In the genomic region with DNA sequence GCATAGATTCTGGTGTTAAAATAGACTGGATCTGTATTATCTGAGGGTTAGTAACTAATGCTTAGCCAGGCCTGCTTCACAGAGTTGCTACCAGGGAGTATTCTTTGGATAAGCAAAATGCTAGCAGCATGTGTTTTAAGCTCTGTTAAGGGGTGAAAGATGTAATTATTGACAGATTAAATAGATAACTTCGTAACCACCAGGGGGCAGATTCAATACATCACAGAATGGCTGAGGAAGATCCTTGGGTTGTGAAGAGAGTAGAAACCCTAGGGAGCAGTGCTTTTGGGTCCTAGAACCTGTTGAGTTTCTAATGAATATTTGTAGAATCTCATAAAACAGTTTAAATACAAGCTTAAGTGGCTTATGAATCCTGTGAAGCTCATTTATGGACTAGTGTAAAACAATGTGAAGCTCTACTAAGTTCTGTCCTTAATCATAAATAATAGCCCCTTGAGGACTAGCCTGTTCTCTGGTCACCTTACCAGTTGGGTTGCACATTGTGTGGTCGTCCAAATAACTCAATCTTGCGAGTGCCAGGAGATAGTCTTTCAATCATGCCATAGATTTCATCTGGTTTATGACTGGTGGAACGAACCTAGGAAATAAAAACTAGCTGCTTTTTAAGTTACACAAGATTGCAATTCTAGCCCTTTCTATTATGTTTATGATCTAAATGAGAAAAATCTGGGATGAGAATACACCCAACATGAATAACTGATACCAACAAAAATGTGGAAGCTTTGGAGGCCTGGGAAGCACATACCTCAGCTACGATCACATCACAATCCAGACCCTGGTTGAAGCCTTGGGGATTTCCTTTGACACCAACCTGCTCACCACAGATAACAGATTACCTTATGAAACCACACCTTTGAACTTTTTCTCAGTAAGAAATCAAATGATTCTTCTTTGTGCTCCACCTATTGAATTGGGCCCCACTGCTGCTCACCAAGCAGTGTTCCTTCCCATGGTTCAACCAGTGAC, we compare ENCODE assay signal across 9 cellular contexts. TPM values are rescaled to one million over a fixed set of nuclear protein-coding genes. Genes with fewer than 3 reads are reported as not detected.
A peak's percentile ranks its signal among the peaks of the same experiment; 100 is the strongest.
DNase-seq lines count a peak whose midpoint lies in the region; ATAC-seq and TF ChIP-seq lines count a peak whose summit lies in the region.
"Had no signal": no experiment of that assay in that cellular context is flagged by ENCODE, and none has a peak within 500 bp of the region (broad histone marks: within the 10 kb centered on the region; RNA-seq: fewer than 3 reads in every experiment).

No MANE protein-coding gene starts in this region.

- H3K9me2 ChIP-seq in SU-DHL-6 (replicated peaks; ENCODE audit: insufficient read depth, low read length), result no peaks in the 10 kb centered on the region

- no peaks in the 10 kb centered on the region for H3K27me3 Mint-ChIP-seq in endodermal cell (ENCODE audit: insufficient read depth)

- H3K36me3 Mint-ChIP-seq in endodermal cell (ENCODE audit: low read depth), result peaks cover 85% of the 10 kb centered on the region

- TF ChIP-seq CTCF in BJ (IDR thresholded peaks at IDR 0.05; ENCODE audit: insufficient read depth, low read depth, low read length) (peak; percentile 50), GM13977 (IDR thresholded peaks at IDR 0.05; ENCODE audit: extremely low read depth, insufficient read depth, missing control alignments) (peak; percentile 59), SU-DHL-6 (IDR thresholded peaks at IDR 0.05; ENCODE audit: insufficient read depth, low read length, poor library complexity, severe bottlenecking) (peak; percentile 33), endodermal cell (conservative IDR thresholded peaks at IDR 0.05) (peak; percentile 80)

- DNase-seq in BJ (ENCODE audit: low read depth) (no peak), GM13977 (ENCODE audit: low spot score) (peak; percentile 44), NCI-H1092 treated with DMSO at 0.1 percent for 48 hours (lab: John Stamatoyannopoulos, UW) (peak; percentile 64), endodermal cell (peak; percentile 54), myocyte (ENCODE audit: low read depth) (peak; percentile 52)

- H3K27me3 ChIP-seq in BJ (ENCODE audit: control insufficient read depth, insufficient read depth, low read length) (no peaks in the 10 kb centered on the region), SU-DHL-6 (ENCODE audit: low read length) (no peaks in the 10 kb centered on the region), endodermal cell (ENCODE audit: control insufficient read depth, insufficient read depth, low read length, poor library complexity, severe bottlenecking) (no peaks in the 10 kb centered on the region)
- H3K27me3 ChIP-seq: SJCRH30 had no signal

- H3K36me3 ChIP-seq in BJ (ENCODE audit: control insufficient read depth, insufficient read depth, low read length) (peaks cover 25% of the 10 kb centered on the region), SU-DHL-6 (ENCODE audit: low read length) (peaks cover 31% of the 10 kb centered on the region), endodermal cell (ENCODE audit: control insufficient read depth, insufficient read depth, low read length) (peaks cover 91% of the 10 kb centered on the region)

- no peak overlapping the region for H2AFZ ChIP-seq in SU-DHL-6 (ENCODE audit: low read depth, low read length, severe bottlenecking)

- 82 to 89% methylated on average over 4 to 5 of the region's 5 CpGs for WGBS in endodermal cell (ENCODE audit: insufficient coverage in 1 of 2, insufficient read length in 1 of 2), 2 experiments

- in situ Hi-C loops in GM13977 (cut with MboI; ENCODE audit: low pct_unique_long_range_greater_than_20kb, low sequenced_read_pairs, unreplicated experiment), result no loop called here

- peaks cover 16% of the 10 kb centered on the region for H3F3A ChIP-seq in SU-DHL-6 (ENCODE audit: insufficient read depth)

- ATAC-seq in GM21717 (IDR thresholded peaks at IDR 0.05; ENCODE audit: unreplicated experiment) (no peak), HG02884 (IDR thresholded peaks at IDR 0.05; ENCODE audit: unreplicated experiment) (no peak)

- H3K4me1 ChIP-seq in endodermal cell (ENCODE audit: control insufficient read depth, insufficient read depth, low read length), result peaks cover 9% of the 10 kb centered on the region

- POLR2A ChIA-PET in BJ (lab: Charles Lee), result interaction anchor here (0.6 kb wide), 1 partner anchor 15 kb away, joined by 3 read pairs; no protein-coding TSS in a partner anchor

- H3K4me2 ChIP-seq in SU-DHL-6 (ENCODE audit: low read depth, low read length, poor library complexity, severe bottlenecking), result no peak overlapping the region

- H3K9ac ChIP-seq in SU-DHL-6 (ENCODE audit: low read length) (no peak overlapping the region), endodermal cell (ENCODE audit: extremely low read depth, low read length, poor library complexity, severe bottlenecking) (no peak overlapping the region)

- peak overlapping the region; percentile 61 for H3K27ac Mint-ChIP-seq in endodermal cell

- CTCF ChIA-PET in BJ (lab: Yijun Ruan, JAX), result interaction anchor here (0.6 to 3.1 kb wide), 16 partner anchors 9 to 85 kb away, joined by 3 to 22 read pairs (median 4); a partner anchor contains a TSS

- 0 out of 2 replicates have a peak, but pooled peaks cover 2% of the 10 kb centered on the region for H4K20me1 ChIP-seq in SU-DHL-6 (ENCODE audit: low read depth, low read length)

- no peaks in the 10 kb centered on the region for H3K9me3 Mint-ChIP-seq in endodermal cell

- 0 out of 2 replicates have a peak, but pooled peaks cover under 1% of the 10 kb centered on the region for H3K79me2 ChIP-seq in SU-DHL-6 (ENCODE audit: insufficient read depth, low read length)

- H3K27ac ChIP-seq in SU-DHL-6 (ENCODE audit: low read depth, low read length) (no peak overlapping the region), endodermal cell (ENCODE audit: low read depth, low read length) (no peak overlapping the region)
- H3K27ac ChIP-seq: SJCRH30 had no signal

- no peak overlapping the region for H3K4me3 Mint-ChIP-seq in endodermal cell

- peaks cover 19% of the 10 kb centered on the region for H3K4me1 Mint-ChIP-seq in endodermal cell

- H3K9me3 ChIP-seq in SU-DHL-6 (ENCODE audit: insufficient read depth, low read length), result no peaks in the 10 kb centered on the region
- no peaks in the 10 kb centered on the region for H3K9me3 ChIP-seq in endodermal cell (ENCODE audit: control insufficient read depth, low read length)
- H3K9me3 ChIP-seq: SJCRH30 had no signal

- no peak overlapping the region for H3K4me3 ChIP-seq in BJ (ENCODE audit: low read depth, low read length)
- H3K4me3 ChIP-seq in SU-DHL-6 (ENCODE audit: insufficient read depth, low read length, poor library complexity, severe bottlenecking), result no peak overlapping the region
- no peak overlapping the region for H3K4me3 ChIP-seq in endodermal cell (ENCODE audit: low read length)
- H3K4me3 ChIP-seq: SJCRH30 had no signal

RNA-seq across cellular contexts. Expression of a gene that starts 12.3 kb away (rescaled TPM):
- polyA plus RNA-seq in BJ (2011; rRNA removed), result 52.3 and 63.3 TPM in 2 replicates
- polyA minus RNA-seq in BJ (2011; rRNA and poly(A)+ RNA removed), result 43.9 and 77.6 TPM in 2 replicates
- total RNA-seq in endodermal cell (10 to 100 TPM; 63.2 to 64.7 TPM), myocyte (63.2 and 73.4 TPM in 2 replicates)
- 69.5 TPM for polyA plus RNA-seq in endodermal cell (2013, experiment 1 of 2)
- 62.7 TPM for polyA plus RNA-seq in endodermal cell (2013, experiment 2 of 2)
- polyA plus RNA-seq in myocyte (2012), result 43.0 TPM

RNA-seq across cellular contexts. Expression of a gene that starts 21.8 kb away (rescaled TPM):
- 105 and 141 TPM in 2 replicates for polyA plus RNA-seq in BJ (2011; rRNA removed)
- polyA minus RNA-seq in BJ (2011; rRNA and poly(A)+ RNA removed), result 80.1 and 123 TPM in 2 replicates
- total RNA-seq in endodermal cell (10 to 100 TPM; 60.0 to 61.5 TPM), myocyte (25.6 and 27.8 TPM in 2 replicates)
- 46.4 TPM for polyA plus RNA-seq in endodermal cell (2013, experiment 1 of 2)
- polyA plus RNA-seq in endodermal cell (2013, experiment 2 of 2), result 40.8 TPM
- polyA plus RNA-seq in myocyte (2012), result 78.7 TPM

RNA-seq across cellular contexts. Expression of a gene that starts 22.1 kb away (rescaled TPM):
- 20.3 and 29.9 TPM in 2 replicates for polyA plus RNA-seq in BJ (2011; rRNA removed)
- 11.9 and 14.3 TPM in 2 replicates for polyA minus RNA-seq in BJ (2011; rRNA and poly(A)+ RNA removed)
- total RNA-seq in endodermal cell (10 to 100 TPM; 41.2 to 42.9 TPM), myocyte (21.9 and 26.4 TPM in 2 replicates)
- 33.2 TPM for polyA plus RNA-seq in endodermal cell (2013, experiment 1 of 2)
- polyA plus RNA-seq in endodermal cell (2013, experiment 2 of 2), result 30.2 TPM
- 28.3 TPM for polyA plus RNA-seq in myocyte (2012)

RNA-seq across cellular contexts. Expression of a gene that starts 27.3 kb away (rescaled TPM):
- 4.0 and 7.2 TPM in 2 replicates for polyA plus RNA-seq in BJ (2011; rRNA removed)
- polyA minus RNA-seq in BJ (2011; rRNA and poly(A)+ RNA removed), result 8.1 and 8.2 TPM in 2 replicates
- total RNA-seq in endodermal cell, result 100 to 1,000 TPM in 1 of 2 donors, 10 to 100 TPM in 1; 78.6 to 120 TPM
- polyA plus RNA-seq in endodermal cell (2013, experiment 1 of 2), result 153 TPM
- polyA plus RNA-seq in endodermal cell (2013, experiment 2 of 2), result 133 TPM
- total RNA-seq in myocyte, result 4.6 and 4.7 TPM in 2 replicates
- 4.1 TPM for polyA plus RNA-seq in myocyte (2012)

RNA-seq across cellular contexts. Expression of a gene that starts 42.9 kb away (rescaled TPM):
- 16.8 and 25.4 TPM in 2 replicates for polyA plus RNA-seq in BJ (2011; rRNA removed)
- 69.2 and 83.3 TPM in 2 replicates for polyA minus RNA-seq in BJ (2011; rRNA and poly(A)+ RNA removed)
- total RNA-seq in endodermal cell (100 to 1,000 TPM; 126 to 130 TPM), myocyte (41.6 and 48.5 TPM in 2 replicates)
- polyA plus RNA-seq in endodermal cell (2013, experiment 1 of 2), result 67.1 TPM
- polyA plus RNA-seq in endodermal cell (2013, experiment 2 of 2), result 65.9 TPM
- 34.1 TPM for polyA plus RNA-seq in myocyte (2012)
